ENCODE assay signal across 23 cellular contexts in the genomic region with DNA sequence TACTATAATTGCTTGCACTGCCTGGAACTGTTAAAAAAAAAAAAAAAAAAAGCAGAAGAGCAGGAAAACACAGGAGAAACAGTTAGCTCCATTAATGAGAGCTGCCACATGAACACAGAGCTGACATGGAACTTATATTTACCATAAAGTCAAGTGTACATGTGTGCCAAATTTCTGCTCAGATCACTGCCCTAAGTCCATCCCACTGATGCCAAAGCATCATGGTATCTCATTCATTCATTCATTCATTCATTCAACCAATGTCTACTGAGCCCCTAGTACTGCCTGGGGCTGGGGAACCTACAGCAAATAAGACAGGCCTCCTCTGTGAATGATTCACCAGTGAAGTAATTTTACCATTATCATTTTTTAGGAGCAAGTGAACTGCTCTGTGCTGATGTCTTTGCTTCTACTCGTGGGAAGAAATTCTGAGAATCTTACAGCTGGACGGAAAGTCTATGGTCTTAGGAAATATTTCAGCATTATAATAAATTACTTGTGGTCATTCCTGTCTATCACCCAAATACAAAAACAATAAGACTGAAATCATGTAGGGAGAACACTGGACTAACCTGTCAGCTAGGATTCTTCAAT. TPM values are rescaled to one million over a fixed set of nuclear protein-coding genes. Genes with fewer than 3 reads are reported as not detected.
DNase-seq lines count a peak whose midpoint lies in the region; ATAC-seq, FAIRE-seq and TF ChIP-seq lines count a peak whose summit lies in the region.
"Had no signal": no experiment of that assay in that cellular context is flagged by ENCODE, and none has a peak within 500 bp of the region (broad histone marks: within the 10 kb centered on the region; RNA-seq: fewer than 3 reads in every experiment).

No MANE protein-coding gene starts in this region.

- H2BK12ac ChIP-seq in neuronal stem cell (ENCODE audit: low read length): no peak overlapping the region

- H3K9ac ChIP-seq in SK-N-SH (no peak overlapping the region), neuronal stem cell (ENCODE audit: low read depth, low read length, poor library complexity) (no peak overlapping the region)
- H3K9ac ChIP-seq: GM23248, KMS-11 had no signal

- ATAC-seq in SK-N-SH treated with all-trans-retinoic acid at 6 μM for 48 hours (no peak), A549 (no peak)

- DNase-seq in SK-N-SH (no peak), A549 (ENCODE audit: low read depth in 1 of 2, low spot score in 1 of 2) (no peak), PC-9 (peak in 1 of 2 experiments; percentile 88), fibroblast of the aortic adventitia (ENCODE audit: low read depth) (peak; percentile 17), neuronal stem cell (ENCODE audit: low spot score) (no peak), GM10248 (ENCODE audit: extremely low spot score) (no peak), SK-N-DZ (ENCODE audit: low spot score) (no peak)
- DNase-seq: ACHN, GM23248, H9, HFFc6, NCI-H1048, NCI-H1417, NCI-H1694, NCI-H2029 treated with DMSO at 0.1 percent for 48 hours, NCI-H526 treated with DMSO at 0.1 percent for 48 hours, SHP77 treated with DMSO at 0.1 percent for 48 hours had no signal

- no peak overlapping the region for H3K27ac ChIP-seq in SK-N-SH (ENCODE audit: low read depth in 2 of 2, low read length in 1 of 2)
- peak overlapping the region in 1 of 2 experiments; percentile 50; a peak in 2 of 6 replicates for H3K27ac ChIP-seq in A549
- peak overlapping the region; percentile 56; the same call in 1 of the 2 replicates for H3K27ac ChIP-seq in PC-9
- no peak overlapping the region for H3K27ac ChIP-seq in neuronal stem cell (replicated peaks; ENCODE audit: low read length)
- H3K27ac ChIP-seq: 22Rv1, GM23248, KMS-11, RWPE1, SK-N-MC had no signal

- BruUV-seq in PC-9 (replicated peaks; lab: Mats Ljungman, UMichigan): no TSS peak

- no peak overlapping the region for H3K23ac ChIP-seq in neuronal stem cell (ENCODE audit: low read depth, low read length, poor library complexity)

- H4K20me1 ChIP-seq in SK-N-SH (ENCODE audit: insufficient read depth) (no peaks in the 10 kb centered on the region), PC-9 (ENCODE audit: insufficient read depth) (no peaks in the 10 kb centered on the region)

- TF ChIP-seq EP300 in SK-N-SH (IDR thresholded peaks at IDR 0.05; ENCODE audit: borderline replicate concordance in 1 of 2, low read depth in 1 of 2, low read length in 1 of 2): no peak
- TF ChIP-seq EP300 in A549 (IDR thresholded peaks at IDR 0.05): no peak

- H3K36me3 ChIP-seq in SK-N-SH (replicated peaks in 1 of 2; ENCODE audit: control insufficient read depth in 1 of 2, insufficient read depth in 2 of 2, low read length in 1 of 2) (no peaks in the 10 kb centered on the region), PC-9 (ENCODE audit: low read depth) (no peaks in the 10 kb centered on the region), neuronal stem cell (replicated peaks in 1 of 2; ENCODE audit: control insufficient read depth in 2 of 2, insufficient read depth in 2 of 2, low read length in 2 of 2) (no peaks in the 10 kb centered on the region)

- H3F3A ChIP-seq in SK-N-SH (replicated peaks; ENCODE audit: insufficient read depth): peaks cover 15% of the 10 kb centered on the region
- peaks cover 7% of the 10 kb centered on the region; the same call in 1 of the 2 replicates for H3F3A ChIP-seq in PC-9 (ENCODE audit: insufficient read depth, low read depth)

- H3K18ac ChIP-seq in neuronal stem cell (ENCODE audit: low read length): no peak overlapping the region

- H3K9me2 ChIP-seq in SK-N-SH (no peaks in the 10 kb centered on the region), PC-9 (ENCODE audit: insufficient read depth) (no peaks in the 10 kb centered on the region)

- 78% methylated on average over 2 of the region's 2 CpGs for WGBS in SK-N-SH (ENCODE audit: low lambda C conversion rate)
- WGBS in A549 (ENCODE audit: missing lambda C conversion rate): 69% methylated on average over 2 of the region's 2 CpGs
- no CpG with 5 or more reads among the region's 2 CpGs for WGBS in neuronal stem cell (ENCODE audit: extremely low coverage in 2 of 2, insufficient read length in 2 of 2, insufficient replicate concordance in 1 of 2), 2 donors

- FAIRE-seq in A549 (lab: Jason Lieb, UNC): no peak
- FAIRE-seq: HTR-8/SVneo had no signal

- no peak overlapping the region for H4K8ac ChIP-seq in neuronal stem cell (ENCODE audit: low read depth, low read length)

- H3K79me2 ChIP-seq in SK-N-SH (ENCODE audit: insufficient read depth) (no peaks in the 10 kb centered on the region), PC-9 (ENCODE audit: low read depth) (no peaks in the 10 kb centered on the region)

- no peaks in the 10 kb centered on the region for H3K79me1 ChIP-seq in neuronal stem cell (ENCODE audit: low read depth, low read length)

- no peak overlapping the region for H3K14ac ChIP-seq in neuronal stem cell (ENCODE audit: low read length)

- no peak overlapping the region for H2BK5ac ChIP-seq in neuronal stem cell (ENCODE audit: low read length)

- TF ChIP-seq POLR2A in A549 (IDR thresholded peaks at IDR 0.05; ENCODE audit: low read length): no peak

- no peak overlapping the region for H3K4ac ChIP-seq in neuronal stem cell (ENCODE audit: low read length)

- H3K4me3 ChIP-seq in SK-N-SH (ENCODE audit: low read depth in 2 of 2, low read length in 1 of 2) (no peak overlapping the region), A549 (no peak overlapping the region), PC-9 (no peak overlapping the region), fibroblast of the aortic adventitia (ENCODE audit: low read depth, low read length) (no peak overlapping the region), neuronal stem cell (ENCODE audit: low read length in 2 of 2) (no peak overlapping the region)
- H3K4me3 ChIP-seq: GM23248, SK-N-MC had no signal

- POLR2A ChIA-PET in SK-N-SH (lab: Yijun Ruan, JAX) (no interaction called here), A549 (lab: Yijun Ruan, JAX) (no interaction called here), PC-9 (lab: Charles Lee; ENCODE audit: unreplicated experiment) (no interaction called here), GM10248 (lab: Yijun Ruan, JAX) (no interaction called here)

- H3K9me3 ChIP-seq in SK-N-SH: no peaks in the 10 kb centered on the region
- no peaks in the 10 kb centered on the region for H3K9me3 ChIP-seq in A549
- H3K9me3 ChIP-seq in PC-9 (ENCODE audit: insufficient read depth, low read depth): no peaks in the 10 kb centered on the region
- no peaks in the 10 kb centered on the region for H3K9me3 ChIP-seq in neuronal stem cell (replicated peaks in 1 of 2; ENCODE audit: control insufficient read depth in 2 of 2, insufficient read depth in 1 of 2, low read depth in 1 of 2, low read length in 2 of 2)

- no peak overlapping the region for H2BK120ac ChIP-seq in neuronal stem cell (ENCODE audit: low read depth, low read length)

- H2BK15ac ChIP-seq in neuronal stem cell (ENCODE audit: low read length): no peak overlapping the region

- H3K4me2 ChIP-seq in SK-N-SH (no peak overlapping the region), A549 (peak overlapping the region; percentile 14), PC-9 (peak overlapping the region; percentile 36), neuronal stem cell (ENCODE audit: insufficient read depth, low read length, poor library complexity, severe bottlenecking) (no peak overlapping the region)
- H3K4me2 ChIP-seq: KMS-11 had no signal

- H3K4me1 ChIP-seq in SK-N-SH (ENCODE audit: control insufficient read depth in 1 of 2, insufficient read depth in 2 of 2, low read depth in 1 of 2, low read length in 1 of 2): peaks cover 15 to 17% of the 10 kb centered on the region in 2 experiments
- peaks cover 58% of the 10 kb centered on the region for H3K4me1 ChIP-seq in A549
- peaks cover 54% of the 10 kb centered on the region for H3K4me1 ChIP-seq in PC-9 (replicated peaks; ENCODE audit: insufficient read depth)
- peaks cover 0 to 4% of the 10 kb centered on the region in 2 donors for H3K4me1 ChIP-seq in neuronal stem cell (ENCODE audit: control insufficient read depth in 2 of 2, insufficient read depth in 1 of 2, low read depth in 1 of 2, low read length in 2 of 2)

- H2AK5ac ChIP-seq in neuronal stem cell (ENCODE audit: low read depth, low read length): no peak overlapping the region

- no peak overlapping the region for H4K91ac ChIP-seq in neuronal stem cell (ENCODE audit: low read depth, low read length, poor library complexity)

- TF ChIP-seq CTCF in SK-N-SH (IDR thresholded peaks at IDR 0.05) (no peak), A549 (IDR thresholded peaks at IDR 0.05) (no peak), PC-9 (conservative IDR thresholded peaks at IDR 0.05) (no peak), fibroblast of the aortic adventitia (IDR thresholded peaks at IDR 0.05; ENCODE audit: insufficient read depth, low read length) (no peak), GM10248 (IDR thresholded peaks at IDR 0.05; ENCODE audit: control extremely low read depth, extremely low read depth, low read depth, missing control alignments) (no peak)

- no peaks in the 10 kb centered on the region for H3K27me3 ChIP-seq in SK-N-SH (ENCODE audit: insufficient read depth)
- no peaks in the 10 kb centered on the region for H3K27me3 ChIP-seq in PC-9 (ENCODE audit: insufficient read depth, low read depth)
- H3K27me3 ChIP-seq in neuronal stem cell (ENCODE audit: control insufficient read depth in 3 of 3, insufficient read depth in 3 of 3, low read depth in 1 of 3, low read length in 3 of 3): peaks cover 0 to 10% (median 0%) of the 10 kb centered on the region in 3 experiments

- TF ChIP-seq RAD21 in SK-N-SH (IDR thresholded peaks at IDR 0.05; ENCODE audit: low read length) (no peak), A549 (conservative IDR thresholded peaks at IDR 0.05 in 1 of 2, IDR thresholded peaks at IDR 0.05 in 1 of 2) (no peak)

- intact Hi-C loops in PC-9 (cut with micrococcal nuclease; ENCODE audit: unreplicated experiment): loop anchor here (5.0 kb wide), 2 partner anchors 35 to 65 kb away; no protein-coding TSS in a partner anchor

- no peak overlapping the region for H2AFZ ChIP-seq in SK-N-SH (ENCODE audit: low read depth)
- H2AFZ ChIP-seq in PC-9: no peak overlapping the region
- no peak overlapping the region for H2AFZ ChIP-seq in neuronal stem cell (ENCODE audit: low read length)
- H2AFZ ChIP-seq: GM23248 had no signal

- CTCF ChIA-PET in SK-N-SH (lab: Yijun Ruan, JAX) (interaction anchor here (2.1 kb wide), 1 partner anchor 13 kb away, joined by 10 read pairs; no protein-coding TSS in a partner anchor), A549 (lab: Yijun Ruan, JAX) (interaction anchor here (0.6 to 1.3 kb wide), 5 partner anchors 13 to 165 kb away, joined by 3 read pairs; no protein-coding TSS in a partner anchor), PC-9 (lab: Charles Lee) (no interaction called here), GM10248 (lab: Yijun Ruan, JAX) (no interaction called here)

RNA-seq across cellular contexts. Expression of a gene that starts 58.8 kb away (rescaled TPM):
- polyA plus RNA-seq in SK-N-SH (2012; rRNA removed): 16.1 and 24.9 TPM in 2 replicates
- polyA plus RNA-seq in SK-N-SH (2012; cell fraction: cytosol; rRNA removed): 13.0 and 19.7 TPM in 2 replicates
- 21.3 and 27.5 TPM in 2 replicates for polyA plus RNA-seq in SK-N-SH (2012; cell fraction: nucleus; rRNA removed)
- 70.2 and 77.8 TPM in 2 replicates for polyA plus RNA-seq in A549 (2011; rRNA removed)
- polyA plus RNA-seq in A549 (2012; cell fraction: cytosol; rRNA removed): 11.6 and 14.7 TPM in 2 replicates
- polyA plus RNA-seq in A549 (2012; cell fraction: nucleus; rRNA removed): 9.7 and 12.1 TPM in 2 replicates
- polyA plus RNA-seq in A549 (2017; fragmentation: RNase III; extraction: RNeasy Plus Mini Kit Qiagen cat#74134 plus additional on column Dnase treatment): 21.4 to 23.2 TPM (median 22.0 TPM) in 3 replicates
- polyA minus RNA-seq in A549 (2011; rRNA and poly(A)+ RNA removed): 114 and 167 TPM in 2 replicates
- 63.1 and 68.7 TPM in 2 replicates for total RNA-seq in PC-9 (2021)
- 14.4 and 36.1 TPM in 2 replicates for total RNA-seq in fibroblast of the aortic adventitia (ENCODE audit: low replicate concordance)
- 31.9 TPM for polyA plus RNA-seq in neuronal stem cell (2013, experiment 1 of 2)
- 29.4 TPM for polyA plus RNA-seq in neuronal stem cell (2013, experiment 2 of 2)
- polyA plus RNA-seq in SK-N-DZ (2014; cell fraction: cytosol; rRNA removed): 21.0 and 33.7 TPM in 2 replicates
- 11.5 and 20.8 TPM in 2 replicates for polyA plus RNA-seq in SK-N-DZ (2014; cell fraction: nucleus; rRNA removed)

Comparison
In these comparisons a context has a peak if more than half of its experiments do, and no peak if none do; other contexts are left out.
1. H3K4me2 ChIP-seq: peak in A549 (single experiment) and PC-9 (single experiment); none in SK-N-SH (single experiment) and neuronal stem cell (single experiment).
2. CTCF ChIA-PET loops: an anchor here in SK-N-SH (2.1 kb wide) and A549 (0.6 to 1.3 kb wide); none called in PC-9 and GM10248.